In the genomic region with DNA sequence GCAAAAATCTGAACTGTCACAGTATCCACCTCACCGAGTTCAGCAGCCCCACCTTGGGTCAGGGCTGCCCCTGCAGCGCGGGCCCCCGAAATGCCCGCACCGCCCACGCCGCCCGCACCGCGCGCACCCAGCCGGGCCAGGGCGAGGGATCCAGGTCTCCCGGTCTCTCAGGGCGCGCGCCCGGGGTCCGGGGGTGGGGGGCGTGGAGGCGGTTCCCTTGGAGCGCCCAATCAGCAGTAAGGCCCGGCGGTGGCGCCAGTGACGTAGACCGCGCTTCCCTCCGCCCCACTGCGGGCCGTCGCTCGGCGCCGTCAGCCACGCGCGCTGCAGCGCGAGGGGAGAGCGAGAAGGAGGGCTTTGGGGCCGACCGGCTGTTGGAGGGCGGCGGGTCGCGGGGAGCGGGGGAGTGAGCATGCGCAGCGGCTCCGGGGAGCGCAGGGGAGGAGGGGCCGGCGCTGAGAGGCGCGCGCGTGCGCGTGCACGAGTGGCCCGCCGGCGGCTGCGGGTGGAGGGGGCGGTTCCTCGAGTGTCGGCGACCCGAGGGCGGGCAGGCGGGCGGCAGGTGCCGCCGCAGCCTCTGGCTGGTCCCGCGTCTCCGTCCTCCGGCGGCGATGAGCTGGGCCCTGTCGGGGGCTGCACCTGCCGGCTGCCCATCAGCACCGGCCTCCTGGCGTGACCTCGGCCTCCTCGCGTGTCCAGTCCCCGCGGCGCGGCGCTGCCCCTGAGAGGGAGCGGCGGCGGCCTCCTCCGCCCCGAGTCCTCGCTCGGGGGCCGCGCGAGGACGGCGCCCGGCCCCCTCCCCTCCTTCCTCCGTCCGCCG, we compare ENCODE assay signal across 8 cellular contexts. TPM values are rescaled to one million over a fixed set of nuclear protein-coding genes. Genes with fewer than 3 reads are reported as not detected.
DNase-seq lines count a peak whose midpoint lies in the region; ATAC-seq and TF ChIP-seq lines count a peak whose summit lies in the region.

A gene with protein sequence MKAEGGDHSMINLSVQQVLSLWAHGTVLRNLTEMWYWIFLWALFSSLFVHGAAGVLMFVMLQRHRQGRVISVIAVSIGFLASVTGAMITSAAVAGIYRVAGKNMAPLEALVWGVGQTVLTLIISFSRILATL (plus strand): TSS at position 521 of the 820 bp plus-strand sequence. CDS start 529 bp downstream, outside the sequence.

- intact Hi-C loops in activated CD4-positive, alpha-beta T cell treated with anti-CD3 and anti-CD28 coated beads for 36 hours (cut with DNase I, micrococcal nuclease): loop anchor here in 1 of 2 experiments (1.0 to 2.0 kb wide), 6 partner anchors 444 to 1949 kb away; a partner anchor contains a TSS
- intact Hi-C loops in left colon (cut with DNase I, micrococcal nuclease): no loop called here

- peak within 1 kb of the TSS; percentile 73 for H3K4me3 ChIP-seq in BJ (ENCODE audit: low read depth, low read length)

- H3K4me1 Mint-ChIP-seq in activated CD4-positive, alpha-beta T cell treated with anti-CD3 and anti-CD28 coated beads for 36 hours: peaks cover 5% of the 10 kb centered on the region
- peaks cover 21% of the 10 kb centered on the region for H3K4me1 Mint-ChIP-seq in chondrocyte (ENCODE audit: low read depth)

- TF ChIP-seq CTCF in BJ (IDR thresholded peaks at IDR 0.05; ENCODE audit: insufficient read depth, low read depth, low read length) (no peak), chondrocyte (IDR thresholded peaks at IDR 0.05) (peak; percentile 12)

- no peaks in the 10 kb centered on the region for H3K36me3 ChIP-seq in BJ (ENCODE audit: control insufficient read depth, insufficient read depth, low read length)

- DNase-seq in BJ (ENCODE audit: low read depth): peak; percentile 54
- peak; percentile 80 for DNase-seq in GM19240 (ENCODE audit: insufficient read length, low spot score)
- peak; percentile 52 for DNase-seq in NCI-H510A (lab: John Stamatoyannopoulos, UW)
- DNase-seq in activated CD4-positive, alpha-beta T cell treated with anti-CD3 and anti-CD28 coated beads for 36 hours: peak; percentile 95
- DNase-seq in chondrocyte (ENCODE audit: low spot score): peak; percentile 95
- peak; percentile 93 for DNase-seq in left colon
- DNase-seq in stimulated activated CD4-positive, alpha-beta T cell treated with anti-CD3 and anti-CD28 coated beads, Interleukin-1b, Interleukin-23, amount 100 ng/mL, for 4 hours (ENCODE audit: low read depth in 2 of 2): peak; percentile 93 to 98

- peaks cover 6% of the 10 kb centered on the region for H3K27me3 ChIP-seq in BJ (ENCODE audit: control insufficient read depth, insufficient read depth, low read length)

- no peak within 1 kb of the TSS for H3K27ac Mint-ChIP-seq in activated CD4-positive, alpha-beta T cell treated with anti-CD3 and anti-CD28 coated beads for 36 hours
- peak within 1 kb of the TSS; percentile 59 for H3K27ac Mint-ChIP-seq in chondrocyte (ENCODE audit: unreplicated experiment)

- H3K36me3 Mint-ChIP-seq in activated CD4-positive, alpha-beta T cell treated with anti-CD3 and anti-CD28 coated beads for 36 hours (ENCODE audit: low read depth): no peaks in the 10 kb centered on the region
- no peaks in the 10 kb centered on the region for H3K36me3 Mint-ChIP-seq in chondrocyte (ENCODE audit: low read depth)

- ATAC-seq in HG03442 (IDR thresholded peaks at IDR 0.05; ENCODE audit: unreplicated experiment) (peak; percentile 96), left colon (peak; percentile 94)
- peak; percentile 96 for ATAC-seq in activated CD4-positive, alpha-beta T cell treated with anti-CD3 and anti-CD28 coated beads for 36 hours

- CTCF ChIA-PET in BJ (lab: Yijun Ruan, JAX): no interaction called here
- CTCF ChIA-PET in activated CD4-positive, alpha-beta T cell treated with anti-CD3 and anti-CD28 coated beads for 36 hours (lab: Charles Lee): no interaction called here

- H3K4me3 Mint-ChIP-seq in activated CD4-positive, alpha-beta T cell treated with anti-CD3 and anti-CD28 coated beads for 36 hours: peak within 1 kb of the TSS; percentile 76
- peak within 1 kb of the TSS; percentile 74 for H3K4me3 Mint-ChIP-seq in chondrocyte (ENCODE audit: unreplicated experiment)

- H3K9me3 Mint-ChIP-seq in activated CD4-positive, alpha-beta T cell treated with anti-CD3 and anti-CD28 coated beads for 36 hours (ENCODE audit: low read depth): no peaks in the 10 kb centered on the region
- no peaks in the 10 kb centered on the region for H3K9me3 Mint-ChIP-seq in chondrocyte (ENCODE audit: low read depth)

- POLR2A ChIA-PET in BJ (lab: Charles Lee): no interaction called here
- POLR2A ChIA-PET in activated CD4-positive, alpha-beta T cell treated with anti-CD3 and anti-CD28 coated beads for 36 hours (lab: Charles Lee): no interaction called here

- H3K27me3 Mint-ChIP-seq in activated CD4-positive, alpha-beta T cell treated with anti-CD3 and anti-CD28 coated beads for 36 hours: peaks cover 8% of the 10 kb centered on the region
- H3K27me3 Mint-ChIP-seq in chondrocyte (ENCODE audit: low read depth): no peaks in the 10 kb centered on the region

RNA-seq across cellular contexts. Expression of the gene that starts here (rescaled TPM):
- polyA plus RNA-seq in BJ (2011; rRNA removed): 0.23 and 0.50 TPM in 2 replicates
- polyA minus RNA-seq in BJ (2011; rRNA and poly(A)+ RNA removed): 0.57 and 0.81 TPM in 2 replicates
- total RNA-seq in activated CD4-positive, alpha-beta T cell treated with anti-CD3 and anti-CD28 coated beads for 36 hours: 1 to 10 TPM in 1 of 2 experiments, under 1 TPM in 1; 0.98 to 1.3 TPM
- total RNA-seq in chondrocyte (3.6 to 5.1 TPM (median 3.9 TPM) in 3 replicates), left colon (1 to 10 TPM; 1.6 to 2.5 TPM)

Comparison
In these comparisons a context has a peak if more than half of its experiments do, and no peak if none do; other contexts are left out.
1. Peak in every context shown above with its lines: DNase-seq, ATAC-seq and H3K4me3 ChIP-seq.
2. Peak in DNase-seq and H3K4me3 ChIP-seq in BJ; RNA of the gene not detected or under 1 TPM.